13 cellular contexts compared by ENCODE assay signal in the genomic region with DNA sequence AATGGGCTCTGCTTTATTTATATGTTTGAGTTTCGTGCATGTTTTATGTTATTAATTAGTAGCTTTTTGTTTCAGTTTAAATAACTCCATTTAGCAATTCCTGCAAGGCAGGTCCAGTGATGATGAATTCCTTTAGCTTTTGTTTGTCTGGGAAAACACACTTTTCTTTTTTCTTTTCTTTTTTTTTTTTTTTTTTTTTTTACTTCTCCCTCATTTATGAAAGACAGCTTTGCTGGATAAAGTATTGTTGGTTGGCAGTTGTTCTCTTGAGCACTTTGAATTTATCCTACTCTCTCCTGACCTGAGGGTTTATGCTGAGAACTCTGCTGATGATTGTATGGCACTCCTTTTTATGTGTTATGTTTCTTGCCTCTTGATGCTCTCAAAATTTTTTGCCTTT.
"Had no signal": no experiment of that assay in that cellular context is flagged by ENCODE, and none has a peak within 500 bp of the region (broad histone marks: within the 10 kb centered on the region; RNA-seq: fewer than 3 reads in every experiment).

No MANE protein-coding gene starts in this region.

- H3K4me3 Mint-ChIP-seq: activated naive CD8-positive, alpha-beta T cell treated with anti-CD3 and anti-CD28 coated beads for 36 hours had no signal

- H3K27me3 Mint-ChIP-seq: activated naive CD8-positive, alpha-beta T cell treated with anti-CD3 and anti-CD28 coated beads for 36 hours had no signal

- H3K4me1 ChIP-seq: thyroid gland had no signal

- H3K9me3 ChIP-seq: thyroid gland had no signal

- H3K27me3 ChIP-seq: cardiac muscle cell, thyroid gland had no signal

- H3K27ac ChIP-seq: cardiac muscle cell, lower lobe of right lung, skin epidermis, thyroid gland had no signal

- DNase-seq: activated CD4-positive, alpha-beta T cell treated with anti-CD3 and anti-CD28 coated beads, Interleukin-2, amount 50 U/mL, for 4 hours; activated CD4-positive, CD25-positive, alpha-beta regulatory T cell treated with anti-CD3 and anti-CD28 coated beads, Interleukin-2, amount 50 U/mL, for 72 hours; activated effector memory CD4-positive, alpha-beta T cell treated with anti-CD3 and anti-CD28 coated beads, Interleukin-2, amount 50 U/mL, for 16 hours; activated naive CD8-positive, alpha-beta T cell treated with anti-CD3 and anti-CD28 coated beads for 36 hours; activated T-cell treated with anti-CD3 and anti-CD28 coated beads, Interleukin-2, amount 50 U/mL, for 1 hour; aorta; hypothalamus; lower lobe of right lung; midbrain; T-helper 9 cell; thyroid gland had no signal

- H3K27ac Mint-ChIP-seq: activated naive CD8-positive, alpha-beta T cell treated with anti-CD3 and anti-CD28 coated beads for 36 hours had no signal

- H3K4me3 ChIP-seq: cardiac muscle cell, lower lobe of right lung, skin epidermis, thyroid gland had no signal
